ENCODE assay signal across 8 cellular contexts in genomic region chr5:150153957-150154617, GRCh38. TPM values are rescaled to one million over a fixed set of nuclear protein-coding genes. Genes with fewer than 3 reads are reported as not detected.
DNase-seq lines count a peak whose midpoint lies in the region; ATAC-seq and TF ChIP-seq lines count a peak whose summit lies in the region.

No MANE protein-coding gene starts in this region.

- H3K4me3 ChIP-seq in tibial nerve = peak overlapping the region; percentile 53 to 70 (median 56)
- H3K4me3 ChIP-seq in mammary epithelial cell (replicated peaks in 1 of 3; ENCODE audit: insufficient read depth in 1 of 3, low read depth in 2 of 3, low read length in 3 of 3) = no peak overlapping the region

- in situ Hi-C loops in mammary epithelial cell (cut with MboI; ENCODE audit: low sequenced_read_pairs in 2 of 2) = loop anchor here in 1 of 2 donors (10.0 to 25.0 kb wide), 2 partner anchors 208 to 281 kb away; partner anchors contain the start of gene TCOF1

- H2AFZ ChIP-seq in mammary epithelial cell (ENCODE audit: low read depth, low read length) = no peak overlapping the region

- no peak for TF ChIP-seq CTCF in activated CD8-positive, alpha-beta T cell treated with anti-CD3 and anti-CD28 coated beads for 36 hours (IDR thresholded peaks at IDR 0.05)
- TF ChIP-seq CTCF in tibial nerve (IDR thresholded peaks at IDR 0.05) (peak in 1 of 5 experiments; percentile 28), mammary epithelial cell (conservative IDR thresholded peaks at IDR 0.05 in 1 of 2, IDR thresholded peaks at IDR 0.05 in 1 of 2; ENCODE audit: extremely low read depth in 1 of 2, insufficient read depth in 1 of 2, low read depth in 1 of 2, low read length in 2 of 2) (no peak)

- H4K20me1 ChIP-seq in mammary epithelial cell (ENCODE audit: insufficient read depth, low read length) = no peaks in the 10 kb centered on the region

- no peaks in the 10 kb centered on the region for H3K9me3 Mint-ChIP-seq in activated CD4-positive, alpha-beta T cell treated with anti-CD3 and anti-CD28 coated beads, Interleukin-2, amount 10 ng/mL, durations not matched to agents 7 days and 5 days
- H3K9me3 Mint-ChIP-seq in activated CD8-positive, alpha-beta T cell treated with anti-CD3 and anti-CD28 coated beads for 36 hours = no peaks in the 10 kb centered on the region

- no peak overlapping the region for H3K4me2 ChIP-seq in mammary epithelial cell (ENCODE audit: insufficient read depth, low read depth, low read length)

- peaks cover 33% of the 10 kb centered on the region for H3K4me1 Mint-ChIP-seq in activated CD4-positive, alpha-beta T cell treated with anti-CD3 and anti-CD28 coated beads, Interleukin-2, amount 10 ng/mL, durations not matched to agents 7 days and 5 days
- peaks cover 8% of the 10 kb centered on the region for H3K4me1 Mint-ChIP-seq in activated CD8-positive, alpha-beta T cell treated with anti-CD3 and anti-CD28 coated beads for 36 hours (ENCODE audit: low read depth)

- no peaks in the 10 kb centered on the region for H3K36me3 Mint-ChIP-seq in activated CD4-positive, alpha-beta T cell treated with anti-CD3 and anti-CD28 coated beads, Interleukin-2, amount 10 ng/mL, durations not matched to agents 7 days and 5 days (ENCODE audit: low read depth)
- H3K36me3 Mint-ChIP-seq in activated CD8-positive, alpha-beta T cell treated with anti-CD3 and anti-CD28 coated beads for 36 hours (ENCODE audit: low read depth) = no peaks in the 10 kb centered on the region

- peaks cover 0 to 9% (median 0%) of the 10 kb centered on the region in 3 donors for H3K36me3 ChIP-seq in tibial nerve
- no peaks in the 10 kb centered on the region for H3K36me3 ChIP-seq in mammary epithelial cell (ENCODE audit: insufficient read depth, low read length)

- H3K4me1 ChIP-seq in tibial nerve (peaks cover 0 to 82% (median 53%) of the 10 kb centered on the region in 4 donors), mammary epithelial cell (ENCODE audit: insufficient read depth, low read length) (peaks cover 5% of the 10 kb centered on the region)

- dilution Hi-C loops in mammary epithelial cell (cut with HindIII; ENCODE audit: low sequenced_read_pairs) = no loop called here

- H3K27me3 ChIP-seq in layer of hippocampus (ENCODE audit: control insufficient read depth, insufficient read depth, low read length) (no peaks in the 10 kb centered on the region), tibial nerve (no peaks in the 10 kb centered on the region), mammary epithelial cell (ENCODE audit: insufficient read depth, low read length) (no peaks in the 10 kb centered on the region)

- WGBS in tibial nerve, 2 donors = 24% methylated on average over 9 of the region's 9 CpGs
- 77% methylated on average over 8 of the region's 9 CpGs for WGBS in mammary epithelial cell (ENCODE audit: low coverage, missing lambda C conversion rate)

- no TSS peak for BruUV-seq in mammary epithelial cell (replicated peaks; lab: Mats Ljungman, UMichigan)

- H3K27ac ChIP-seq in layer of hippocampus (ENCODE audit: low read depth, low read length) (peak overlapping the region; percentile 88), tibial nerve (peak overlapping the region; percentile 88 to 99 (median 95)), mammary epithelial cell (ENCODE audit: insufficient read depth, low read depth, low read length) (no peak overlapping the region)

- H3K79me2 ChIP-seq in mammary epithelial cell (ENCODE audit: insufficient read depth, low read length) = no peaks in the 10 kb centered on the region

- POLR2A ChIA-PET in activated CD4-positive, alpha-beta T cell treated with anti-CD3 and anti-CD28 coated beads, Interleukin-2, amount 10 ng/mL, durations not matched to agents 7 days and 5 days (lab: Charles Lee) = no interaction called here
- POLR2A ChIA-PET in activated CD8-positive, alpha-beta T cell treated with anti-CD3 and anti-CD28 coated beads for 36 hours (lab: Charles Lee) = no interaction called here

- CTCF ChIA-PET in activated CD4-positive, alpha-beta T cell treated with anti-CD3 and anti-CD28 coated beads, Interleukin-2, amount 10 ng/mL, durations not matched to agents 7 days and 5 days (lab: Charles Lee) = no interaction called here
- CTCF ChIA-PET in activated CD8-positive, alpha-beta T cell treated with anti-CD3 and anti-CD28 coated beads for 36 hours (lab: Charles Lee) = no interaction called here
- CTCF ChIA-PET in mammary epithelial cell (lab: Charles Lee; ENCODE audit: low non-redundant PET) = no interaction called here

- TF ChIP-seq EP300 in tibial nerve (IDR thresholded peaks at IDR 0.05) = peak in 1 of 2 donors; percentile 78

- intact Hi-C loops in activated CD8-positive, alpha-beta T cell treated with anti-CD3 and anti-CD28 coated beads for 36 hours (cut with micrococcal nuclease) = no loop called here
- intact Hi-C loops in mammary epithelial cell (cut with micrococcal nuclease) = no loop called here

- H3K27ac Mint-ChIP-seq in activated CD4-positive, alpha-beta T cell treated with anti-CD3 and anti-CD28 coated beads, Interleukin-2, amount 10 ng/mL, durations not matched to agents 7 days and 5 days = no peak overlapping the region
- no peak overlapping the region for H3K27ac Mint-ChIP-seq in activated CD8-positive, alpha-beta T cell treated with anti-CD3 and anti-CD28 coated beads for 36 hours

- H3K4me3 Mint-ChIP-seq in activated CD4-positive, alpha-beta T cell treated with anti-CD3 and anti-CD28 coated beads, Interleukin-2, amount 10 ng/mL, durations not matched to agents 7 days and 5 days = peak overlapping the region; percentile 46
- no peak overlapping the region for H3K4me3 Mint-ChIP-seq in activated CD8-positive, alpha-beta T cell treated with anti-CD3 and anti-CD28 coated beads for 36 hours

- peaks cover 33% of the 10 kb centered on the region for H3K27me3 Mint-ChIP-seq in activated CD4-positive, alpha-beta T cell treated with anti-CD3 and anti-CD28 coated beads, Interleukin-2, amount 10 ng/mL, durations not matched to agents 7 days and 5 days
- H3K27me3 Mint-ChIP-seq in activated CD8-positive, alpha-beta T cell treated with anti-CD3 and anti-CD28 coated beads for 36 hours = peaks cover 10% of the 10 kb centered on the region

- ATAC-seq in activated CD8-positive, alpha-beta T cell treated with anti-CD3 and anti-CD28 coated beads for 36 hours = no peak

- H3K9ac ChIP-seq in mammary epithelial cell (ENCODE audit: insufficient read depth, low read length) = no peak overlapping the region

- DNase-seq in activated CD4-positive, alpha-beta T cell treated with anti-CD3 and anti-CD28 coated beads, Interleukin-2, amount 10 ng/mL, durations not matched to agents 7 days and 5 days = peak; percentile 21
- no peak for DNase-seq in activated CD4-positive, alpha-beta T cell treated with anti-CD3 and anti-CD28 coated beads for 1 hour
- DNase-seq in activated CD8-positive, alpha-beta T cell treated with anti-CD3 and anti-CD28 coated beads for 36 hours = peak; percentile 20
- DNase-seq in tibial nerve (ENCODE audit: low spot score in 2 of 2) = no peak
- DNase-seq in 8988T = no peak
- no peak for DNase-seq in NCI-H1436 (lab: John Stamatoyannopoulos, UW)
- no peak for DNase-seq in mammary epithelial cell

- no peaks in the 10 kb centered on the region for H3K9me3 ChIP-seq in tibial nerve
- no peaks in the 10 kb centered on the region for H3K9me3 ChIP-seq in mammary epithelial cell (replicated peaks; ENCODE audit: insufficient read depth, low read length)

- TF ChIP-seq POLR2A in tibial nerve (IDR thresholded peaks at IDR 0.05) = peak; percentile 17 to 26

RNA-seq across cellular contexts. Expression of gene PDGFRB, which starts 1.6 kb away (rescaled TPM):
- 1 to 10 TPM; 1.9 to 3.6 TPM for total RNA-seq in activated CD4-positive, alpha-beta T cell treated with anti-CD3 and anti-CD28 coated beads, Interleukin-2, amount 10 ng/mL, durations not matched to agents 7 days and 5 days
- under 1 TPM; 0.58 to 0.74 TPM for total RNA-seq in activated CD8-positive, alpha-beta T cell treated with anti-CD3 and anti-CD28 coated beads for 36 hours
- total RNA-seq in tibial nerve (100 to 1,000 TPM; 171 to 354 (median 217) TPM), mammary epithelial cell (1 to 10 TPM in 1 of 2 donors, not detected in 1; 1.5 TPM)
- polyA plus RNA-seq in mammary epithelial cell = 0.25 TPM
- polyA minus RNA-seq in mammary epithelial cell = not detected

RNA-seq across cellular contexts. Expression of gene CDX1, which starts 12.5 kb away (rescaled TPM):
- not detected for total RNA-seq in activated CD4-positive, alpha-beta T cell treated with anti-CD3 and anti-CD28 coated beads, Interleukin-2, amount 10 ng/mL, durations not matched to agents 7 days and 5 days
- total RNA-seq in activated CD8-positive, alpha-beta T cell treated with anti-CD3 and anti-CD28 coated beads for 36 hours = not detected
- total RNA-seq in tibial nerve = 1 to 10 TPM in 1 of 4 donors, under 1 TPM in 1, not detected in 2; 0.22 to 2.5 TPM
- not detected for total RNA-seq in mammary epithelial cell
- polyA plus RNA-seq in mammary epithelial cell = not detected
- not detected for polyA minus RNA-seq in mammary epithelial cell

RNA-seq across cellular contexts. Expression of gene SLC6A7, which starts 35.8 kb away (rescaled TPM):
- total RNA-seq in activated CD4-positive, alpha-beta T cell treated with anti-CD3 and anti-CD28 coated beads, Interleukin-2, amount 10 ng/mL, durations not matched to agents 7 days and 5 days = not detected
- total RNA-seq in activated CD8-positive, alpha-beta T cell treated with anti-CD3 and anti-CD28 coated beads for 36 hours = not detected
- total RNA-seq in tibial nerve (not detected), mammary epithelial cell (not detected)
- polyA plus RNA-seq in mammary epithelial cell = not detected
- not detected for polyA minus RNA-seq in mammary epithelial cell

Comparison
In these comparisons a context has a peak if more than half of its experiments do, and no peak if none do; other contexts are left out.
1. DNase-seq: peak in activated CD4-positive, alpha-beta T cell treated with anti-CD3 and anti-CD28 coated beads, Interleukin-2, amount 10 ng/mL, durations not matched to agents 7 days and 5 days (single experiment) and activated CD8-positive, alpha-beta T cell treated with anti-CD3 and anti-CD28 coated beads for 36 hours (single experiment); none in activated CD4-positive, alpha-beta T cell treated with anti-CD3 and anti-CD28 coated beads for 1 hour (single experiment), tibial nerve (0 of 2), 8988T (single experiment), NCI-H1436 (single experiment) and mammary epithelial cell (single experiment).
2. H3K4me3 ChIP-seq: peak in tibial nerve (4 of 4); none in mammary epithelial cell (0 of 3).
3. RNA of gene PDGFRB, which starts 1.6 kb away (total RNA-seq): 171 to 354 TPM in tibial nerve; 1.9 to 3.6 TPM in activated CD4-positive, alpha-beta T cell treated with anti-CD3 and anti-CD28 coated beads, Interleukin-2, amount 10 ng/mL, durations not matched to agents 7 days and 5 days, 1.5 TPM in mammary epithelial cell and 0.58 to 0.74 TPM in activated CD8-positive, alpha-beta T cell treated with anti-CD3 and anti-CD28 coated beads for 36 hours; every median in the first group is over 10 times any median in the second.